ENCODE assay signal across 9 cellular contexts in the genomic region with DNA sequence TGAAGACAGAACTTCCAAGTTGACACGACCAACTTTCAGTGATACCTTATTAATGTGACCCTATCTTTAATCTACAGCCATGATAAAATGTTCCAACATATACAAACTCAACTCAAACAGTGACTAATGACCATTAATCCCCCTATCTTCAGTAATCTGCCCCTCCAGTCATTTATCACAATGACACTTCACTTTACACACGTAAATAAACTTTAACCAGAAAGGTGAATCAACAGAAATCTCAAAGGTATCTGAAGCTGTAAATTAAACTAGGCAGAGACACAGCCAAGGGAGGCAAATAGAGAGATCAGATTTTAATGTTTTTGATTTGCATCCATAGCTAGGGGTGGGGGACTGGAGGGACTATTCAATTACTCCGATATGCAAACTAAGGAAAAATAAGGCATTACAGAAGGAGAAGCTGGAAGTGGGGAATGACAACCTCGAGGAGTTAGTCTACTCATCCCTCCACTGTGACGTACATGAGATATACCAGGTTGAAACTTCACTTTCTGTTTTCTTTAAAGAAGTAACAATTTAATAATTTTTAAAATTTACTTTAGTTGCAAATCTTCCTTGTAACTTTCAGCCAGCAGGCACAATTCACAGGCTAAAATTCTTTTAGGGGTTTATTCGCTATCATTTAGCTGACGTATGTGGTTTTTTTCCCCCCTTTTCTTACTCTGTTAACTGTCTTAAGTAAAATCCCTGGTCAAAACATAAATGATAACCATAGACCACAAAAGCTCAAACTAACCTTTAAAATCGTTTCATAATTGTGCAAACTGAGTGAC.
DNase-seq lines count a peak whose midpoint lies in the region; ATAC-seq and TF ChIP-seq lines count a peak whose summit lies in the region.
"Had no signal": no experiment of that assay in that cellular context is flagged by ENCODE, and none has a peak within 500 bp of the region (broad histone marks: within the 10 kb centered on the region; RNA-seq: fewer than 3 reads in every experiment).

No MANE protein-coding gene starts in this region.

- H3K9ac ChIP-seq in HUES48 (ENCODE audit: low read depth, low read length) = no peak overlapping the region
- peak overlapping the region; percentile 90 for H3K9ac ChIP-seq in iPS-18a (ENCODE audit: low read length)

- H3K9me3 Mint-ChIP-seq in activated CD4-positive, alpha-beta memory T cell treated with anti-CD3 and anti-CD28 coated beads for 36 hours = peaks cover 2% of the 10 kb centered on the region

- H3K4me1 ChIP-seq in HUES48 (ENCODE audit: control insufficient read depth, insufficient read depth, low read length) (peaks cover 48% of the 10 kb centered on the region), iPS-18a (ENCODE audit: control insufficient read depth, low read depth, low read length) (peaks cover 39% of the 10 kb centered on the region), suprapubic skin (peaks cover 45% of the 10 kb centered on the region)

- WGBS in suprapubic skin = 22% methylated on average over 8 of the region's 8 CpGs

- no peak for TF ChIP-seq EP300 in suprapubic skin (IDR thresholded peaks at IDR 0.05)

- no peak overlapping the region for H3K27ac Mint-ChIP-seq in activated CD4-positive, alpha-beta memory T cell treated with anti-CD3 and anti-CD28 coated beads for 36 hours
- H3K27ac Mint-ChIP-seq: activated CD8-positive, alpha-beta T cell treated with anti-CD3 and anti-CD28 coated beads, Interleukin-2, amount 10 ng/mL, durations not matched to agents 7 days and 5 days had no signal

- H3K36me3 ChIP-seq in HUES48 (ENCODE audit: control insufficient read depth, insufficient read depth, low read length) (no peaks in the 10 kb centered on the region), iPS-18a (ENCODE audit: control insufficient read depth, low read depth, low read length) (no peaks in the 10 kb centered on the region), suprapubic skin (no peaks in the 10 kb centered on the region)

- H3K4me1 Mint-ChIP-seq in activated CD4-positive, alpha-beta memory T cell treated with anti-CD3 and anti-CD28 coated beads for 36 hours (ENCODE audit: low read depth) = no peaks in the 10 kb centered on the region

- no peak for TF ChIP-seq CTCF in suprapubic skin (IDR thresholded peaks at IDR 0.05)

- H3K4me3 ChIP-seq in HUES48 (ENCODE audit: low read depth, low read length) (peak overlapping the region; percentile 82), iPS-18a (ENCODE audit: low read length) (peak overlapping the region; percentile 92), suprapubic skin (peak overlapping the region; percentile 90)

- intact Hi-C loops in left colon (cut with DNase I, micrococcal nuclease) = no loop called here
- intact Hi-C loops in activated CD4-positive, alpha-beta memory T cell treated with anti-CD3 and anti-CD28 coated beads for 36 hours (cut with micrococcal nuclease) = no loop called here

- DNase-seq in amniotic epithelial cell (ENCODE audit: low read depth) (peak; percentile 25), suprapubic skin (ENCODE audit: low spot score in 2 of 2) (no peak), mesenteric fat pad (ENCODE audit: low spot score) (no peak), left colon (no peak), cerebellar nuclear complex (lab: John Stamatoyannopoulos, UW) (no peak)
- no peak for DNase-seq in activated CD4-positive, alpha-beta memory T cell treated with anti-CD3 and anti-CD28 coated beads for 36 hours
- DNase-seq: activated CD8-positive, alpha-beta T cell treated with anti-CD3 and anti-CD28 coated beads, Interleukin-2, amount 10 ng/mL, durations not matched to agents 7 days and 5 days had no signal

- H3K27ac ChIP-seq in HUES48 (ENCODE audit: low read depth, low read length) (no peak overlapping the region), iPS-18a (ENCODE audit: low read length) (no peak overlapping the region), suprapubic skin (no peak overlapping the region)

- H3K27me3 ChIP-seq in HUES48 (ENCODE audit: control insufficient read depth, insufficient read depth, low read length) (no peaks in the 10 kb centered on the region), iPS-18a (ENCODE audit: control insufficient read depth, insufficient read depth, low read length) (no peaks in the 10 kb centered on the region), suprapubic skin (no peaks in the 10 kb centered on the region)

- CTCF ChIA-PET in activated CD4-positive, alpha-beta memory T cell treated with anti-CD3 and anti-CD28 coated beads for 36 hours (lab: Charles Lee) = interaction anchor here (1.4 kb wide), 1 partner anchor 69 kb away, joined by 3 read pairs; no protein-coding TSS in a partner anchor

- POLR2A ChIA-PET in activated CD4-positive, alpha-beta memory T cell treated with anti-CD3 and anti-CD28 coated beads for 36 hours (lab: Charles Lee) = no interaction called here

- TF ChIP-seq POLR2A in suprapubic skin (IDR thresholded peaks at IDR 0.05) = no peak

- peaks cover 3% of the 10 kb centered on the region for H3K36me3 Mint-ChIP-seq in activated CD4-positive, alpha-beta memory T cell treated with anti-CD3 and anti-CD28 coated beads for 36 hours

- no peak overlapping the region for H3K4me3 Mint-ChIP-seq in activated CD4-positive, alpha-beta memory T cell treated with anti-CD3 and anti-CD28 coated beads for 36 hours
- H3K4me3 Mint-ChIP-seq: activated CD8-positive, alpha-beta T cell treated with anti-CD3 and anti-CD28 coated beads, Interleukin-2, amount 10 ng/mL, durations not matched to agents 7 days and 5 days had no signal

- H3K9me3 ChIP-seq in HUES48 (ENCODE audit: control insufficient read depth, insufficient read depth, low read length) (no peaks in the 10 kb centered on the region), iPS-18a (ENCODE audit: control insufficient read depth, low read depth, low read length) (no peaks in the 10 kb centered on the region), suprapubic skin (no peaks in the 10 kb centered on the region)

- no peak for ATAC-seq in left colon
- ATAC-seq: activated CD8-positive, alpha-beta T cell treated with anti-CD3 and anti-CD28 coated beads, Interleukin-2, amount 10 ng/mL, durations not matched to agents 7 days and 5 days had no signal

- peaks cover 7% of the 10 kb centered on the region for H3K27me3 Mint-ChIP-seq in activated CD4-positive, alpha-beta memory T cell treated with anti-CD3 and anti-CD28 coated beads for 36 hours
